Comparison of ENCODE assay signal across 1 cellular context in the genomic region with DNA sequence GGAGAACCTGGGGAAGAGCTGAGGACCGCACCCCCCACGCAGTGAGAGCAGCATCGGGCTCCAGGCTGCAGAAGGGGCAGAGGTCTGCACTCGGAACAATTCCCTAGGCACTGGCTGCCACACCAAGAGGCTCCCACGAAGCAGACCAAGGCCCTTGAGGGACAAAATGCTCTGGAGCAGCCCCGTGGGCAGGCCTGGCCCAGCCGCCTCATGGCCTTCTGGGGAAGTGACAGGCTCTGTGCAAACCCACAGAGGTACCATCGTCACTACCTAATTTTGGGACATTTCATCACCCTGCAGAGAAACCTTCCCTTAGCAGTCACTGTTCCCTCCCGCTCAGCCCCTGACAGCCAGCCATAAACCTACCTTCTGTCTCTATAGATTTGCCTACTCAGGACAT.
TF ChIP-seq lines count a peak whose summit lies in the region.

No MANE protein-coding gene starts in this region.

TF ChIP-seq in A549, 52 proteins besides CTCF, POLR2A, EP300 and RAD21 (continued from another document):
- TF ChIP-seq, protein P1, sequence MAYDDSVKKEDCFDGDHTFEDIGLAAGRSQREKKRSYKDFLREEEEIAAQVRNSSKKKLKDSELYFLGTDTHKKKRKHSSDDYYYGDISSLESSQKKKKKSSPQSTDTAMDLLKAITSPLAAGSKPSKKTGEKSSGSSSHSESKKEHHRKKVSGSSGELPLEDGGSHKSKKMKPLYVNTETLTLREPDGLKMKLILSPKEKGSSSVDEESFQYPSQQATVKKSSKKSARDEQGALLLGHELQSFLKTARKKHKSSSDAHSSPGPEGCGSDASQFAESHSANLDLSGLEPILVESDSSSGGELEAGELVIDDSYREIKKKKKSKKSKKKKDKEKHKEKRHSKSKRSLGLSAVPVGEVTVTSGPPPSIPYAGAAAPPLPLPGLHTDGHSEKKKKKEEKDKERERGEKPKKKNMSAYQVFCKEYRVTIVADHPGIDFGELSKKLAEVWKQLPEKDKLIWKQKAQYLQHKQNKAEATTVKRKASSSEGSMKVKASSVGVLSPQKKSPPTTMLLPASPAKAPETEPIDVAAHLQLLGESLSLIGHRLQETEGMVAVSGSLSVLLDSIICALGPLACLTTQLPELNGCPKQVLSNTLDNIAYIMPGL (CRISPR knock-in tag; IDR thresholded peaks at IDR 0.05; ENCODE audit: borderline replicate concordance), result no peak
- TF ChIP-seq FOSL2 (IDR thresholded peaks at IDR 0.05) (no peak), FOSL2 (CRISPR knock-in tag; IDR thresholded peaks at IDR 0.05) (no peak), MAZ (IDR thresholded peaks at IDR 0.05; ENCODE audit: borderline replicate concordance, low read depth, low read length) (no peak), MAFK (IDR thresholded peaks at IDR 0.05; ENCODE audit: partially characterized antibody) (peak; percentile 37), NFE2L2 (conservative IDR thresholded peaks at IDR 0.05; ENCODE audit: low read length) (no peak)
- TF ChIP-seq, protein P2, sequence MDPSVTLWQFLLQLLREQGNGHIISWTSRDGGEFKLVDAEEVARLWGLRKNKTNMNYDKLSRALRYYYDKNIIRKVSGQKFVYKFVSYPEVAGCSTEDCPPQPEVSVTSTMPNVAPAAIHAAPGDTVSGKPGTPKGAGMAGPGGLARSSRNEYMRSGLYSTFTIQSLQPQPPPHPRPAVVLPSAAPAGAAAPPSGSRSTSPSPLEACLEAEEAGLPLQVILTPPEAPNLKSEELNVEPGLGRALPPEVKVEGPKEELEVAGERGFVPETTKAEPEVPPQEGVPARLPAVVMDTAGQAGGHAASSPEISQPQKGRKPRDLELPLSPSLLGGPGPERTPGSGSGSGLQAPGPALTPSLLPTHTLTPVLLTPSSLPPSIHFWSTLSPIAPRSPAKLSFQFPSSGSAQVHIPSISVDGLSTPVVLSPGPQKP (IDR thresholded peaks at IDR 0.05; ENCODE audit: low read depth, low read length), result no peak
